In the genomic region with DNA sequence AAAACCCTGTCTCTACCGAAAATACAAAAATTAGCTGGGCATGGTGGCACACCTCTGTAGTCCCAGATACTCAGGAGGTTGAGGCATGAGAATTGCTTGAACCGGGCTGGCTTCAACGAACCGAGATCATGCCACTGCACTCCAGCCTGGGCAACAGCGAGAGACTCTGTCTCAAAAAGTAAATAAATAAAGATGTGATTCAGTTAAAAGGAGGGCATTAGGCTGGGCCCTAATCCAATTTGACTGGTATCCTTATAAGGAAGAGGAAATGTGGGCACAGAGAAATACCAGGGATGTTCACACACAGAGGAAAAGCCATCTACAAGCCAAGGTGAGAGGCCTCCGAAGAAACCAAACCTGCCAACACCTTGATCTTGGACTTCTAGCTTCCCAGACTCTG, we compare ENCODE assay signal across 30 cellular contexts. TPM values are rescaled to one million over a fixed set of nuclear protein-coding genes. Genes with fewer than 3 reads are reported as not detected.
DNase-seq lines count a peak whose midpoint lies in the region; ATAC-seq, FAIRE-seq and TF ChIP-seq lines count a peak whose summit lies in the region.
"Had no signal": no experiment of that assay in that cellular context is flagged by ENCODE, and none has a peak within 500 bp of the region (broad histone marks: within the 10 kb centered on the region; RNA-seq: fewer than 3 reads in every experiment).

No MANE protein-coding gene starts in this region.

- FAIRE-seq in bronchial epithelial cell (lab: Jason Lieb, UNC): no peak
- FAIRE-seq: HepG2, urothelium cell line had no signal

- no peak for TF ChIP-seq CTCF in bronchial epithelial cell (IDR thresholded peaks at IDR 0.05; ENCODE audit: insufficient read depth, low read length, severe bottlenecking)

- H3K4me3 ChIP-seq in GM23248: no peak overlapping the region
- H3K4me3 ChIP-seq in bronchial epithelial cell (ENCODE audit: low read depth, low read length): no peak overlapping the region
- H3K4me3 ChIP-seq: BLaER1 treated with 17β-estradiol and CSF1 and Interleukin-3, amounts not matched to agents 10 nM and 100 nM; esophagus squamous epithelium; gastroesophageal sphincter; suprapubic skin had no signal

- in situ Hi-C loops in GM23248 (cut with MboI): no loop called here

- POLR2A ChIA-PET in activated CD4-positive, alpha-beta T cell treated with anti-CD3 and anti-CD28 coated beads for 36 hours (lab: Charles Lee): no interaction called here

- H3K27ac ChIP-seq in GM23248: no peak overlapping the region
- H3K27ac ChIP-seq: BLaER1 treated with 17β-estradiol and CSF1 and Interleukin-3, amounts not matched to agents 10 nM and 100 nM; esophagus squamous epithelium; neutrophil; suprapubic skin; WERI-Rb-1 had no signal

- DNase-seq in GM23248: peak; percentile 40
- DNase-seq in M059J (ENCODE audit: low read depth): peak; percentile 91
- peak; percentile 60 for DNase-seq in bronchial epithelial cell (ENCODE audit: low read depth)
- peak; percentile 3 for DNase-seq in midbrain (lab: John Stamatoyannopoulos, UW)
- DNase-seq in NAMALWA (ENCODE audit: low spot score): no peak
- no peak for DNase-seq in activated CD4-positive, alpha-beta T cell treated with anti-CD3 and anti-CD28 coated beads for 36 hours
- no peak for DNase-seq in globus pallidus (ENCODE audit: low spot score)
- DNase-seq in HK-2 (ENCODE audit: unreplicated experiment): no peak
- DNase-seq: activated CD4-positive, alpha-beta T cell treated with anti-CD3 and anti-CD28 coated beads, Interleukin-2, amount 10 ng/mL, durations not matched to agents 7 days and 5 days; activated T-cell treated with anti-CD3 and anti-CD28 coated beads, Interleukin-2, amount 50 U/mL, for 4 hours; COR-L47; cortex of kidney; DMS79; esophagus squamous epithelium; hypothalamus; immature natural killer cell; NCI-H1417 treated with DMSO at 0.1 percent for 48 hours; NCI-H446 treated with DMSO at 0.1 percent for 48 hours; stimulated activated naive CD4-positive, alpha-beta T cell; SW 1271; T-helper 9 cell; WERI-Rb-1 had no signal

- no peak overlapping the region for H3K4me2 ChIP-seq in GM23248 (ENCODE audit: unreplicated experiment)
- H3K4me2 ChIP-seq: BLaER1 treated with 17β-estradiol and CSF1 and Interleukin-3, amounts not matched to agents 10 nM and 100 nM had no signal

- H3K4me3 Mint-ChIP-seq in activated CD4-positive, alpha-beta T cell treated with anti-CD3 and anti-CD28 coated beads for 36 hours: no peak overlapping the region
- H3K4me3 Mint-ChIP-seq: activated CD4-positive, alpha-beta T cell treated with anti-CD3 and anti-CD28 coated beads, Interleukin-2, amount 10 ng/mL, durations not matched to agents 7 days and 5 days; activated T-cell treated with anti-CD3 and anti-CD28 coated beads, Interleukin-2, amount 50 U/mL, for 4 hours; immature natural killer cell had no signal

- H3K27ac Mint-ChIP-seq in activated CD4-positive, alpha-beta T cell treated with anti-CD3 and anti-CD28 coated beads for 36 hours: no peak overlapping the region
- H3K27ac Mint-ChIP-seq: activated CD4-positive, alpha-beta T cell treated with anti-CD3 and anti-CD28 coated beads, Interleukin-2, amount 10 ng/mL, durations not matched to agents 7 days and 5 days; immature natural killer cell had no signal

- no peaks in the 10 kb centered on the region for H3K9me3 ChIP-seq in GM23248 (ENCODE audit: low read depth)
- H3K9me3 ChIP-seq: BLaER1 treated with 17β-estradiol and CSF1 and Interleukin-3, amounts not matched to agents 10 nM and 100 nM; esophagus squamous epithelium; gastroesophageal sphincter; neutrophil; suprapubic skin had no signal

- H3F3A ChIP-seq in GM23248 (ENCODE audit: insufficient read depth): peaks cover under 1% of the 10 kb centered on the region; the same call in 1 of the 2 replicates

- H3K27me3 ChIP-seq in GM23248 (replicated peaks; ENCODE audit: insufficient read depth) (no peaks in the 10 kb centered on the region), bronchial epithelial cell (ENCODE audit: control insufficient read depth, insufficient read depth, low read length) (peaks cover 1% of the 10 kb centered on the region)
- H3K27me3 ChIP-seq: BLaER1 treated with 17β-estradiol and CSF1 and Interleukin-3, amounts not matched to agents 10 nM and 100 nM; gastroesophageal sphincter had no signal

- H3K27me3 Mint-ChIP-seq in activated CD4-positive, alpha-beta T cell treated with anti-CD3 and anti-CD28 coated beads for 36 hours: peaks cover 6% of the 10 kb centered on the region

- H3K36me3 ChIP-seq in GM23248 (ENCODE audit: low read depth): no peaks in the 10 kb centered on the region
- no peaks in the 10 kb centered on the region for H3K36me3 ChIP-seq in bronchial epithelial cell (ENCODE audit: control insufficient read depth, insufficient read depth, low read length)
- H3K36me3 ChIP-seq: BLaER1 treated with 17β-estradiol and CSF1 and Interleukin-3, amounts not matched to agents 10 nM and 100 nM; esophagus squamous epithelium; gastroesophageal sphincter; neutrophil; suprapubic skin; WERI-Rb-1 had no signal

- intact Hi-C loops in activated CD4-positive, alpha-beta T cell treated with anti-CD3 and anti-CD28 coated beads for 36 hours (cut with DNase I, micrococcal nuclease): no loop called here

- no peaks in the 10 kb centered on the region for H3K9me2 ChIP-seq in GM23248 (ENCODE audit: insufficient read depth)

- 65% methylated on average over 6 of the region's 6 CpGs for WGBS in GM23248 (ENCODE audit: low coverage in 1 of 2, low lambda C conversion rate in 2 of 2, missing lambda C conversion rate in 2 of 2), 2 experiments

- no peaks in the 10 kb centered on the region for H3K4me1 Mint-ChIP-seq in activated CD4-positive, alpha-beta T cell treated with anti-CD3 and anti-CD28 coated beads for 36 hours

- no peaks in the 10 kb centered on the region for H3K79me2 ChIP-seq in GM23248 (ENCODE audit: insufficient read depth)

- no peak overlapping the region for H3K9ac ChIP-seq in GM23248
- H3K9ac ChIP-seq: BLaER1 treated with 17β-estradiol and CSF1 and Interleukin-3, amounts not matched to agents 10 nM and 100 nM had no signal

- no peak for ATAC-seq in activated CD4-positive, alpha-beta T cell treated with anti-CD3 and anti-CD28 coated beads for 36 hours
- ATAC-seq: activated T-cell treated with anti-CD3 and anti-CD28 coated beads, Interleukin-2, amount 50 U/mL, for 4 hours; gastroesophageal sphincter; HepG2; left lobe of liver; Panc1 had no signal

- no peak overlapping the region for H2AFZ ChIP-seq in GM23248

- no peaks in the 10 kb centered on the region for H3K4me1 ChIP-seq in GM23248 (ENCODE audit: insufficient read depth)
- H3K4me1 ChIP-seq: esophagus squamous epithelium, suprapubic skin had no signal

- CTCF ChIA-PET in activated CD4-positive, alpha-beta T cell treated with anti-CD3 and anti-CD28 coated beads for 36 hours (lab: Charles Lee): interaction anchor here (1.2 kb wide), 2 partner anchors 14 to 33 kb away, joined by 3 read pairs; no protein-coding TSS in a partner anchor

- H3K36me3 Mint-ChIP-seq in activated CD4-positive, alpha-beta T cell treated with anti-CD3 and anti-CD28 coated beads for 36 hours (ENCODE audit: low read depth): no peaks in the 10 kb centered on the region

- no peaks in the 10 kb centered on the region for H4K20me1 ChIP-seq in GM23248 (ENCODE audit: insufficient read depth)
- H4K20me1 ChIP-seq: BLaER1 treated with 17β-estradiol and CSF1 and Interleukin-3, amounts not matched to agents 10 nM and 100 nM had no signal

- H3K9me3 Mint-ChIP-seq in activated CD4-positive, alpha-beta T cell treated with anti-CD3 and anti-CD28 coated beads for 36 hours (ENCODE audit: low read depth): no peaks in the 10 kb centered on the region
- H3K9me3 Mint-ChIP-seq: activated CD4-positive, alpha-beta T cell treated with anti-CD3 and anti-CD28 coated beads, Interleukin-2, amount 10 ng/mL, durations not matched to agents 7 days and 5 days; activated T-cell treated with anti-CD3 and anti-CD28 coated beads, Interleukin-2, amount 50 U/mL, for 4 hours; immature natural killer cell had no signal

RNA-seq across cellular contexts. Expression of gene DCAF4, which starts 10.1 kb away (rescaled TPM):
- total RNA-seq in GM23248 (2014; rRNA removed; shearing (Covaris generic)): 20.4 and 21.9 TPM in 2 replicates
- polyA plus RNA-seq in GM23248 (2016; fragmentation: Nextera tagmentation; extraction: Ambion mirVana): 17.1 and 17.7 TPM in 2 replicates
- 24.5 and 42.4 TPM in 2 replicates for total RNA-seq in M059J (2014; rRNA removed; shearing (Covaris generic))
- 8.7 and 14.0 TPM in 2 replicates for total RNA-seq in bronchial epithelial cell
- 10 to 100 TPM; 16.0 to 21.7 TPM for total RNA-seq in activated CD4-positive, alpha-beta T cell treated with anti-CD3 and anti-CD28 coated beads for 36 hours

RNA-seq across cellular contexts. Expression of gene DPF3, which starts 22.3 kb away (rescaled TPM):
- total RNA-seq in GM23248 (2014; rRNA removed; shearing (Covaris generic)): 7.9 and 13.4 TPM in 2 replicates
- polyA plus RNA-seq in GM23248 (2016; fragmentation: Nextera tagmentation; extraction: Ambion mirVana): 6.8 and 7.7 TPM in 2 replicates
- total RNA-seq in M059J (2014; rRNA removed; shearing (Covaris generic)): 5.4 and 8.3 TPM in 2 replicates
- 0.13 TPM in 1 of 2 replicates, not detected in the other for total RNA-seq in bronchial epithelial cell
- under 1 TPM; 0.25 to 0.39 TPM for total RNA-seq in activated CD4-positive, alpha-beta T cell treated with anti-CD3 and anti-CD28 coated beads for 36 hours

Comparison
In these comparisons a context has a peak if more than half of its experiments do, and no peak if none do; other contexts are left out.
1. DNase-seq: peak in GM23248 (single experiment), M059J (single experiment), bronchial epithelial cell (single experiment) and midbrain (single experiment); none in NAMALWA (single experiment), activated CD4-positive, alpha-beta T cell treated with anti-CD3 and anti-CD28 coated beads for 36 hours (single experiment), globus pallidus (single experiment) and HK-2 (single experiment).